ENCODE assay signal across 1 cellular context in genomic region chr12:47903927-47904646, GRCh38.
TF ChIP-seq lines count a peak whose summit lies in the region.

No MANE protein-coding gene starts in this region.

TF ChIP-seq in K562, 482 proteins besides CTCF, POLR2A, EP300 and RAD21 (continued from another document):
- no peak for TF ChIP-seq GTF3C2 (IDR thresholded peaks at IDR 0.05; ENCODE audit: borderline replicate concordance, extremely low read depth, insufficient read length)
- no peak for TF ChIP-seq ZNF655 (CRISPR knock-in tag; IDR thresholded peaks at IDR 0.05)
- no peak for TF ChIP-seq MEIS2 (IDR thresholded peaks at IDR 0.05; ENCODE audit: partially characterized antibody)
- TF ChIP-seq ARID1B (IDR thresholded peaks at IDR 0.05): peak; percentile 53; the same call in 1 of the 2 replicates
- peak; percentile 30; the same call in 1 of the 2 replicates for TF ChIP-seq SMARCA4 (IDR thresholded peaks at IDR 0.05)
- peak; percentile 60; the same call in 1 of the 2 replicates for TF ChIP-seq JUN (IDR thresholded peaks at IDR 0.05; ENCODE audit: borderline replicate concordance, low read depth, low read length)
- no peak for TF ChIP-seq JUN (CRISPR knock-in tag; IDR thresholded peaks at IDR 0.05; ENCODE audit: borderline replicate concordance)
- peak; percentile 57; the same call in 1 of the 2 replicates for TF ChIP-seq SMARCE1 (IDR thresholded peaks at IDR 0.05)
- no peak for TF ChIP-seq BRF1 (IDR thresholded peaks at IDR 0.05; ENCODE audit: borderline replicate concordance, extremely low read depth, insufficient read length)
- TF ChIP-seq ZBTB7A (IDR thresholded peaks at IDR 0.05; ENCODE audit: borderline replicate concordance, control insufficient read depth, low read depth, low read length): peak; percentile 38; the same call in 1 of the 2 replicates
- TF ChIP-seq ATF3 (IDR thresholded peaks at IDR 0.05): peak; percentile 56
- TF ChIP-seq ATF3 (CRISPR knock-in tag; conservative IDR thresholded peaks at IDR 0.05): no peak
- TF ChIP-seq ZNF263 (CRISPR knock-in tag; IDR thresholded peaks at IDR 0.05; ENCODE audit: borderline replicate concordance): peak; percentile 98
- peak; percentile 76 for TF ChIP-seq FOSL1 (tag; conservative IDR thresholded peaks at IDR 0.05)
- peak; percentile 81 for TF ChIP-seq EGR1 (conservative IDR thresholded peaks at IDR 0.05)
- TF ChIP-seq JUND (IDR thresholded peaks at IDR 0.05; ENCODE audit: borderline replicate concordance, low read depth, low read length): peak; percentile 88
- TF ChIP-seq JUND (tag; IDR thresholded peaks at IDR 0.05; ENCODE audit: borderline replicate concordance, low read depth, low read length): peak; percentile 64; the same call in 1 of the 3 replicates
